ENCODE assay signal across 2 cellular contexts in the genomic region with DNA sequence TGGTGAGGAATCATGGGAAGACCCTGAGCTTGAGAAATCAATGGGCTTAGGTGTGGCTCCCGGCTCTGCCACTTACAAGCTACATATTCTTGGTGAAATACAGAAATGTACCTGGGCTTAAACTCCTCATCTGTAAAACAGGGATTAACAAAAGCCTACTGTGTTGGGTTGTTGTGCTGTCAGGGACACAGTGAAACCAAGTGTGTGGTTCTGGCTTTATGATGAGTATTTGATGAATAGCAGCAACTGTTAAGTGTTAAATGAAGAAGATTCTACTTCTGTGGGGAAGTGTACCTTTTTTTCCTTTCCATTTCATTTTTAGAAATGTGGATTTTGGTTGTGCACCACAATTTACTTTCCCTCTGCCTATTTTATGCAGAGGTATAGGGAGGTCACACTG.
TF ChIP-seq lines count a peak whose summit lies in the region.

No MANE protein-coding gene starts in this region.

TF ChIP-seq in GM12878, 131 proteins besides CTCF, POLR2A, EP300 and RAD21:
- TF ChIP-seq SUZ12 (IDR thresholded peaks at IDR 0.05; ENCODE audit: unreplicated experiment): no peak
- no peak for TF ChIP-seq FOS (IDR thresholded peaks at IDR 0.05; ENCODE audit: borderline replicate concordance, extremely low read depth, insufficient read length)
- no peak for TF ChIP-seq SREBF1 (IDR thresholded peaks at IDR 0.05; ENCODE audit: low read length)
- no peak for TF ChIP-seq GATAD2B (conservative IDR thresholded peaks at IDR 0.05; ENCODE audit: low read depth)
- no peak for TF ChIP-seq BACH1 (IDR thresholded peaks at IDR 0.05; ENCODE audit: borderline replicate concordance)
- TF ChIP-seq, protein P1, sequence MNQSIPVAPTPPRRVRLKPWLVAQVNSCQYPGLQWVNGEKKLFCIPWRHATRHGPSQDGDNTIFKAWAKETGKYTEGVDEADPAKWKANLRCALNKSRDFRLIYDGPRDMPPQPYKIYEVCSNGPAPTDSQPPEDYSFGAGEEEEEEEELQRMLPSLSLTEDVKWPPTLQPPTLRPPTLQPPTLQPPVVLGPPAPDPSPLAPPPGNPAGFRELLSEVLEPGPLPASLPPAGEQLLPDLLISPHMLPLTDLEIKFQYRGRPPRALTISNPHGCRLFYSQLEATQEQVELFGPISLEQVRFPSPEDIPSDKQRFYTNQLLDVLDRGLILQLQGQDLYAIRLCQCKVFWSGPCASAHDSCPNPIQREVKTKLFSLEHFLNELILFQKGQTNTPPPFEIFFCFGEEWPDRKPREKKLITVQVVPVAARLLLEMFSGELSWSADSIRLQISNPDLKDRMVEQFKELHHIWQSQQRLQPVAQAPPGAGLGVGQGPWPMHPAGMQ (IDR thresholded peaks at IDR 0.05; ENCODE audit: borderline replicate concordance): no peak
- no peak for TF ChIP-seq KDM1A (IDR thresholded peaks at IDR 0.05; ENCODE audit: borderline replicate concordance)
- TF ChIP-seq MYB (IDR thresholded peaks at IDR 0.05; ENCODE audit: borderline replicate concordance, low read depth, low read length): no peak

TF ChIP-seq in WTC11, 78 proteins besides CTCF, POLR2A, EP300 and RAD21:
- TF ChIP-seq ZNF138 (CRISPR knock-in tag; conservative IDR thresholded peaks at IDR 0.05) (no peak), ZNF317 (CRISPR knock-in tag; IDR thresholded peaks at IDR 0.05; ENCODE audit: borderline replicate concordance, low read depth) (no peak), ETV6 (CRISPR knock-in tag; IDR thresholded peaks at IDR 0.05) (no peak), KAT7 (CRISPR knock-in tag; IDR thresholded peaks at IDR 0.05; ENCODE audit: borderline replicate concordance) (no peak), IRF2 (CRISPR knock-in tag; IDR thresholded peaks at IDR 0.05; ENCODE audit: borderline replicate concordance, low read depth) (no peak)
- TF ChIP-seq, protein P2, sequence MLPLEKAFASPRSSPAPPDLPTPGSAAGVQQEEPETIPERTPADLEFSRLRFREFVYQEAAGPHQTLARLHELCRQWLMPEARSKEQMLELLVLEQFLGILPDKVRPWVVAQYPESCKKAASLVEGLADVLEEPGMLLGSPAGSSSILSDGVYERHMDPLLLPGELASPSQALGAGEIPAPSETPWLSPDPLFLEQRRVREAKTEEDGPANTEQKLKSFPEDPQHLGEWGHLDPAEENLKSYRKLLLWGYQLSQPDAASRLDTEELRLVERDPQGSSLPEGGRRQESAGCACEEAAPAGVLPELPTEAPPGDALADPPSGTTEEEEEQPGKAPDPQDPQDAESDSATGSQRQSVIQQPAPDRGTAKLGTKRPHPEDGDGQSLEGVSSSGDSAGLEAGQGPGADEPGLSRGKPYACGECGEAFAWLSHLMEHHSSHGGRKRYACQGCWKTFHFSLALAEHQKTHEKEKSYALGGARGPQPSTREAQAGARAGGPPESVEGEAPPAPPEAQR (CRISPR knock-in tag; IDR thresholded peaks at IDR 0.05): no peak
- TF ChIP-seq, protein P3, sequence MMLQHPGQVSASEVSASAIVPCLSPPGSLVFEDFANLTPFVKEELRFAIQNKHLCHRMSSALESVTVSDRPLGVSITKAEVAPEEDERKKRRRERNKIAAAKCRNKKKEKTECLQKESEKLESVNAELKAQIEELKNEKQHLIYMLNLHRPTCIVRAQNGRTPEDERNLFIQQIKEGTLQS (CRISPR knock-in tag; conservative IDR thresholded peaks at IDR 0.05): no peak
- TF ChIP-seq, protein P4, sequence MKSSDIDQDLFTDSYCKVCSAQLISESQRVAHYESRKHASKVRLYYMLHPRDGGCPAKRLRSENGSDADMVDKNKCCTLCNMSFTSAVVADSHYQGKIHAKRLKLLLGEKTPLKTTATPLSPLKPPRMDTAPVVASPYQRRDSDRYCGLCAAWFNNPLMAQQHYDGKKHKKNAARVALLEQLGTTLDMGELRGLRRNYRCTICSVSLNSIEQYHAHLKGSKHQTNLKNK (CRISPR knock-in tag; IDR thresholded peaks at IDR 0.05): no peak
